14 cellular contexts compared by ENCODE assay signal in the genomic region with DNA sequence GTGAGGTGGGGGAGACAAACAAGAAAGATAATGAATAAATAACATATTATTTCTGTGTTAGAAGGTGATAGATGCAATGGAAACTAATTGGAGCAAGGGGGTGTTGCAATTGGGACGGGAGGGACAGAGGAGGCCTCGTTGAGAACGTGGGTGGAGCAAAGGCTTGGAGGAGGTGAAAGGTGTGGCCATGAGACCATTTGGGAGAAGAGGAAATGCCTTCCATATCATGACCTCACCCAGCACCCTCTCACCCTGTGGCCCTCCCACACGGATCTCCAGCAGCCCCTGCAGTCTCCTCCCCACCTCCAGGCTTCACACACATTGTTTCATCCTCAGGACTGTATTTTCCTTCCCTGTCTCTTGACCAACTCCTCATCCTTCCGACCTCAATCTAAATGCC.
DNase-seq lines count a peak whose midpoint lies in the region; ATAC-seq, FAIRE-seq and TF ChIP-seq lines count a peak whose summit lies in the region.
"Had no signal": no experiment of that assay in that cellular context is flagged by ENCODE, and none has a peak within 500 bp of the region (broad histone marks: within the 10 kb centered on the region; RNA-seq: fewer than 3 reads in every experiment).

No MANE protein-coding gene starts in this region.

- CTCF ChIA-PET in PC-9 (lab: Charles Lee), result no interaction called here
- CTCF ChIA-PET in CD4-positive, alpha-beta T cell (lab: Charles Lee), result no interaction called here

- no peaks in the 10 kb centered on the region for H3K36me3 Mint-ChIP-seq in CD4-positive, alpha-beta T cell (ENCODE audit: low read depth)
- H3K36me3 Mint-ChIP-seq: CD8-positive, alpha-beta memory T cell; stimulated activated naive B cell treated with anti-CD40 and anti-IgM and Interleukin-4, amounts not matched to agents 10 μg/mL and 1 μg/mL and 100 μg/mL, for 72 hours had no signal

- no peak overlapping the region for H3K27ac Mint-ChIP-seq in CD4-positive, alpha-beta T cell
- H3K27ac Mint-ChIP-seq: CD8-positive, alpha-beta memory T cell; stimulated activated naive B cell treated with anti-CD40 and anti-IgM and Interleukin-4, amounts not matched to agents 10 μg/mL and 1 μg/mL and 100 μg/mL, for 72 hours had no signal

- no TSS peak for BruUV-seq in PC-9 (replicated peaks; lab: Mats Ljungman, UMichigan)

- H4K20me1 ChIP-seq in PC-9 (ENCODE audit: insufficient read depth), result no peaks in the 10 kb centered on the region

- 62% methylated on average over 5 of the region's 5 CpGs for WGBS in prostate gland

- H3K9me3 ChIP-seq in PC-9 (ENCODE audit: insufficient read depth, low read depth), result no peaks in the 10 kb centered on the region
- no peaks in the 10 kb centered on the region for H3K9me3 ChIP-seq in prostate gland
- H3K9me3 ChIP-seq in CD4-positive, alpha-beta T cell (ENCODE audit: control insufficient read depth, low read length), result no peaks in the 10 kb centered on the region
- H3K9me3 ChIP-seq: neutrophil had no signal

- H3F3A ChIP-seq in PC-9 (ENCODE audit: insufficient read depth, low read depth), result peaks cover 73% of the 10 kb centered on the region

- H3K4me1 Mint-ChIP-seq in CD4-positive, alpha-beta T cell (ENCODE audit: low read depth), result no peaks in the 10 kb centered on the region
- H3K4me1 Mint-ChIP-seq: CD8-positive, alpha-beta memory T cell had no signal

- H3K27me3 ChIP-seq in PC-9 (ENCODE audit: insufficient read depth, low read depth), result no peaks in the 10 kb centered on the region
- no peaks in the 10 kb centered on the region for H3K27me3 ChIP-seq in prostate gland (replicated peaks; ENCODE audit: insufficient read depth)
- H3K27me3 ChIP-seq in CD4-positive, alpha-beta T cell (ENCODE audit: control insufficient read depth, insufficient read depth, low read length), result peaks cover 10% of the 10 kb centered on the region

- no peaks in the 10 kb centered on the region for H3K9me2 ChIP-seq in PC-9 (ENCODE audit: insufficient read depth)

- H3K4me1 ChIP-seq in PC-9 (replicated peaks; ENCODE audit: insufficient read depth), result peaks cover 78% of the 10 kb centered on the region
- H3K4me1 ChIP-seq in prostate gland (replicated peaks), result peaks cover 8% of the 10 kb centered on the region

- H3K27ac ChIP-seq in PC-9 (peak overlapping the region; percentile 97), prostate gland (peak overlapping the region; percentile 7 to 16)
- H3K27ac ChIP-seq in CD4-positive, alpha-beta T cell (ENCODE audit: low read depth, low read length), result no peak overlapping the region
- H3K27ac ChIP-seq: neutrophil had no signal

- no peak for ATAC-seq in GM18867 (IDR thresholded peaks at IDR 0.05; ENCODE audit: unreplicated experiment)
- ATAC-seq in CD4-positive, alpha-beta T cell (ENCODE audit: poor library complexity), result no peak
- ATAC-seq: stimulated activated naive B cell treated with anti-CD40 and anti-IgM and Interleukin-4, amounts not matched to agents 10 μg/mL and 1 μg/mL and 100 μg/mL, for 72 hours had no signal

- intact Hi-C loops in PC-9 (cut with micrococcal nuclease; ENCODE audit: unreplicated experiment) (loop anchor here (1.0 kb wide), 1 partner anchor 75 kb away; no protein-coding TSS in a partner anchor), prostate gland (cut with DNase I) (no loop called here)
- intact Hi-C loops in CD4-positive, alpha-beta T cell (cut with DNase I, micrococcal nuclease), result no loop called here

- H3K36me3 ChIP-seq in PC-9 (ENCODE audit: low read depth) (no peaks in the 10 kb centered on the region), prostate gland (no peaks in the 10 kb centered on the region)
- H3K36me3 ChIP-seq: neutrophil had no signal

- FAIRE-seq in G401.6 (lab: Jason Lieb, UNC), result peak; percentile 15

- DNase-seq in PC-9, result peak; percentile 80 to 99
- peak; percentile 62 for DNase-seq in fibroblast of mammary gland (ENCODE audit: low read depth)
- no peak for DNase-seq in prostate gland (ENCODE audit: low spot score)
- DNase-seq in HPDE6-E6E7 (ENCODE audit: extremely low spot score), result no peak
- DNase-seq in CD4-positive, alpha-beta T cell, result no peak
- no peak for DNase-seq in activated gamma-delta T cell (lab: John Stamatoyannopoulos, UW)
- DNase-seq: CD8-positive, alpha-beta memory T cell; NCI-H1092; NCI-H510A; SIG-M5; stimulated activated naive B cell treated with anti-CD40 and anti-IgM and Interleukin-4, amounts not matched to agents 10 μg/mL and 1 μg/mL and 100 μg/mL, for 72 hours had no signal

- peaks cover 42% of the 10 kb centered on the region for H3K27me3 Mint-ChIP-seq in CD4-positive, alpha-beta T cell

- TF ChIP-seq CTCF in PC-9 (conservative IDR thresholded peaks at IDR 0.05) (0 out of 2 replicates have a peak, but pooled peaks have one; percentile 43), fibroblast of mammary gland (conservative IDR thresholded peaks at IDR 0.05; ENCODE audit: control insufficient read depth, insufficient read depth, low read depth, low read length) (no peak), prostate gland (IDR thresholded peaks at IDR 0.05) (no peak)
- TF ChIP-seq CTCF in CD4-positive, alpha-beta T cell (IDR thresholded peaks at IDR 0.05), result no peak

- TF ChIP-seq POLR2A in prostate gland (IDR thresholded peaks at IDR 0.05), result no peak

- H3K4me3 ChIP-seq in PC-9, result peak overlapping the region; percentile 39; the same call in 1 of the 2 replicates
- H3K4me3 ChIP-seq in fibroblast of mammary gland (ENCODE audit: control insufficient read depth, low read depth, low read length), result no peak overlapping the region
- no peak overlapping the region for H3K4me3 ChIP-seq in prostate gland

- peaks cover 29% of the 10 kb centered on the region for H3K79me2 ChIP-seq in PC-9 (ENCODE audit: low read depth)

- POLR2A ChIA-PET in PC-9 (lab: Charles Lee; ENCODE audit: unreplicated experiment), result interaction anchor here (0.6 kb wide), 1 partner anchor 79 kb away, joined by 5 read pairs; no protein-coding TSS in a partner anchor
- POLR2A ChIA-PET in CD4-positive, alpha-beta T cell (lab: Charles Lee), result no interaction called here

- no peak overlapping the region for H3K4me3 Mint-ChIP-seq in CD4-positive, alpha-beta T cell
- H3K4me3 Mint-ChIP-seq: CD8-positive, alpha-beta memory T cell; stimulated activated naive B cell treated with anti-CD40 and anti-IgM and Interleukin-4, amounts not matched to agents 10 μg/mL and 1 μg/mL and 100 μg/mL, for 72 hours had no signal

- peak overlapping the region; percentile 69 for H3K4me2 ChIP-seq in PC-9

- no peaks in the 10 kb centered on the region for H3K9me3 Mint-ChIP-seq in CD4-positive, alpha-beta T cell
- H3K9me3 Mint-ChIP-seq: CD8-positive, alpha-beta memory T cell; stimulated activated naive B cell treated with anti-CD40 and anti-IgM and Interleukin-4, amounts not matched to agents 10 μg/mL and 1 μg/mL and 100 μg/mL, for 72 hours had no signal

- peak overlapping the region; percentile 29 for H2AFZ ChIP-seq in PC-9

Comparison
In these comparisons a context has a peak if more than half of its experiments do, and no peak if none do; other contexts are left out.
1. DNase-seq: peak in PC-9 (2 of 2) and fibroblast of mammary gland (single experiment); none in prostate gland (single experiment), HPDE6-E6E7 (single experiment), CD4-positive, alpha-beta T cell (0 of 10) and activated gamma-delta T cell (single experiment).